Comparison of ENCODE assay signal across 11 cellular contexts in genomic region chr3:49787536-49787935, GRCh38. TPM values are rescaled to one million over a fixed set of nuclear protein-coding genes. Genes with fewer than 3 reads are reported as not detected.
DNase-seq lines count a peak whose midpoint lies in the region; ATAC-seq, FAIRE-seq and TF ChIP-seq lines count a peak whose summit lies in the region.
"Had no signal": no experiment of that assay in that cellular context is flagged by ENCODE, and none has a peak within 500 bp of the region (broad histone marks: within the 10 kb centered on the region; RNA-seq: fewer than 3 reads in every experiment).

No MANE protein-coding gene starts in this region.

- H3K27me3 ChIP-seq in HepG2 (ENCODE audit: control insufficient read depth in 1 of 2, insufficient read depth in 2 of 2, low read length in 2 of 2) = no peaks in the 10 kb centered on the region; a peak in 1 of 5 replicates
- H3K27me3 ChIP-seq: foreskin keratinocyte, Peyer's patch had no signal

- CTCF ChIA-PET in activated CD8-positive, alpha-beta T cell treated with anti-CD3 and anti-CD28 coated beads for 36 hours (lab: Charles Lee) = interaction anchor here (0.8 to 3.3 kb wide), 5 partner anchors 12 to 68 kb away, joined by 3 to 30 read pairs (median 5); partner anchors contain the start of genes AMIGO3, CDHR4 and INKA1
- CTCF ChIA-PET in activated CD8-positive, alpha-beta T cell treated with anti-CD3 and anti-CD28 coated beads, Interleukin-2, amount 10 ng/mL, durations not matched to agents 7 days and 5 days (lab: Charles Lee) = interaction anchor here (0.6 to 3.8 kb wide), 4 partner anchors 15 to 247 kb away, joined by 3 to 38 read pairs (median 10); partner anchors contain the start of genes AMIGO3 and INKA1
- CTCF ChIA-PET in HepG2 (lab: Yijun Ruan, JAX; ENCODE audit: low intra/inter-chr PET ratio, low total read pairs) = no interaction called here
- CTCF ChIA-PET in GM10248 (lab: Yijun Ruan, JAX) = interaction anchor here (0.8 to 3.8 kb wide), 7 partner anchors 14 to 65 kb away, joined by 3 to 33 read pairs (median 4); partner anchors contain the start of gene INKA1

- no peak for TF ChIP-seq POLR2A in HepG2 (IDR thresholded peaks at IDR 0.05; ENCODE audit: insufficient read depth in 1 of 2, low read depth in 2 of 2, low read length in 2 of 2)

- H3K27me3 Mint-ChIP-seq in activated CD8-positive, alpha-beta T cell treated with anti-CD3 and anti-CD28 coated beads for 36 hours = peaks cover 1% of the 10 kb centered on the region
- peaks cover 3% of the 10 kb centered on the region for H3K27me3 Mint-ChIP-seq in activated CD8-positive, alpha-beta T cell treated with anti-CD3 and anti-CD28 coated beads, Interleukin-2, amount 10 ng/mL, durations not matched to agents 7 days and 5 days (ENCODE audit: low read depth)
- H3K27me3 Mint-ChIP-seq in stimulated activated naive CD8-positive, alpha-beta T cell treated with anti-CD3 and anti-CD28 coated beads, Interleukin-15, amount 100 ng/mL, for 72 hours = no peaks in the 10 kb centered on the region

- no TSS peak for BruUV-seq in HepG2 (replicated peaks; lab: Mats Ljungman, UMichigan)

- intact Hi-C loops in activated CD8-positive, alpha-beta T cell treated with anti-CD3 and anti-CD28 coated beads for 36 hours (cut with micrococcal nuclease) = no loop called here
- intact Hi-C loops in HepG2 (cut with micrococcal nuclease; ENCODE audit: unreplicated experiment) = loop anchor here (5.0 kb wide), 1 partner anchor 55 kb away; no protein-coding TSS in a partner anchor

- H3K36me3 ChIP-seq in HepG2 (replicated peaks in 1 of 2; ENCODE audit: control insufficient read depth in 1 of 2, insufficient read depth in 2 of 2, low read length in 2 of 2) = peaks cover 0 to 1% of the 10 kb centered on the region in 2 experiments; a peak in 2 of 5 replicates

- peaks cover 10% of the 10 kb centered on the region for H3K36me3 Mint-ChIP-seq in activated CD8-positive, alpha-beta T cell treated with anti-CD3 and anti-CD28 coated beads for 36 hours (ENCODE audit: low read depth)
- peaks cover 11% of the 10 kb centered on the region for H3K36me3 Mint-ChIP-seq in activated CD8-positive, alpha-beta T cell treated with anti-CD3 and anti-CD28 coated beads, Interleukin-2, amount 10 ng/mL, durations not matched to agents 7 days and 5 days (ENCODE audit: low read depth)

- no peak for TF ChIP-seq RAD21 in HepG2 (CRISPR knock-in tag; IDR thresholded peaks at IDR 0.05)

- no peak for FAIRE-seq in HepG2 (lab: Jason Lieb, UNC)
- FAIRE-seq: TTC549 had no signal

- no peak for DNase-seq in activated CD8-positive, alpha-beta T cell treated with anti-CD3 and anti-CD28 coated beads for 36 hours
- no peak for DNase-seq in activated CD8-positive, alpha-beta T cell treated with anti-CD3 and anti-CD28 coated beads, Interleukin-2, amount 10 ng/mL, durations not matched to agents 7 days and 5 days
- no peak for DNase-seq in HepG2 (ENCODE audit: low spot score)
- DNase-seq in stimulated activated naive CD8-positive, alpha-beta T cell treated with anti-CD3 and anti-CD28 coated beads, Interleukin-15, amount 100 ng/mL, for 72 hours = no peak
- no peak for DNase-seq in GM10248 (ENCODE audit: extremely low spot score)
- no peak for DNase-seq in GM10266 (ENCODE audit: extremely low spot score)
- no peak for DNase-seq in activated effector memory CD4-positive, alpha-beta T cell treated with anti-CD3 and anti-CD28 coated beads, Interleukin-2, amount 50 U/mL, for 16 hours

- H3K27ac ChIP-seq in VCaP (peak overlapping the region; percentile 95; the same call in 1 of the 2 replicates), HepG2 (ENCODE audit: extremely low read length, insufficient read depth, low read length) (no peak overlapping the region)

- H4K20me1 ChIP-seq in HepG2 (ENCODE audit: insufficient read depth, low read length) = no peaks in the 10 kb centered on the region

- peak overlapping the region; percentile 89 for H3K4me3 Mint-ChIP-seq in activated CD8-positive, alpha-beta T cell treated with anti-CD3 and anti-CD28 coated beads for 36 hours
- H3K4me3 Mint-ChIP-seq in activated CD8-positive, alpha-beta T cell treated with anti-CD3 and anti-CD28 coated beads, Interleukin-2, amount 10 ng/mL, durations not matched to agents 7 days and 5 days = no peak overlapping the region
- H3K4me3 Mint-ChIP-seq in stimulated activated naive CD8-positive, alpha-beta T cell treated with anti-CD3 and anti-CD28 coated beads, Interleukin-15, amount 100 ng/mL, for 72 hours = peak overlapping the region; percentile 91 to 96

- ATAC-seq in activated CD8-positive, alpha-beta T cell treated with anti-CD3 and anti-CD28 coated beads for 36 hours = no peak
- ATAC-seq in activated CD8-positive, alpha-beta T cell treated with anti-CD3 and anti-CD28 coated beads, Interleukin-2, amount 10 ng/mL, durations not matched to agents 7 days and 5 days = no peak
- no peak for ATAC-seq in HepG2
- ATAC-seq in stimulated activated naive CD8-positive, alpha-beta T cell treated with anti-CD3 and anti-CD28 coated beads, Interleukin-15, amount 100 ng/mL, for 72 hours = no peak

- H3K4me3 ChIP-seq in HepG2 (replicated peaks in 1 of 3; ENCODE audit: insufficient read depth in 1 of 3, low read depth in 2 of 3, low read length in 3 of 3) = no peak overlapping the region

- peaks cover 30% of the 10 kb centered on the region for H3K4me1 Mint-ChIP-seq in activated CD8-positive, alpha-beta T cell treated with anti-CD3 and anti-CD28 coated beads for 36 hours (ENCODE audit: low read depth)
- peaks cover 31% of the 10 kb centered on the region for H3K4me1 Mint-ChIP-seq in activated CD8-positive, alpha-beta T cell treated with anti-CD3 and anti-CD28 coated beads, Interleukin-2, amount 10 ng/mL, durations not matched to agents 7 days and 5 days (ENCODE audit: low read depth)
- H3K4me1 Mint-ChIP-seq in stimulated activated naive CD8-positive, alpha-beta T cell treated with anti-CD3 and anti-CD28 coated beads, Interleukin-15, amount 100 ng/mL, for 72 hours = peaks cover 36% of the 10 kb centered on the region

- 97% methylated on average over 5 of the region's 5 CpGs for WGBS in HepG2 (ENCODE audit: low lambda C conversion rate)

- peaks cover 29% of the 10 kb centered on the region for H3K79me2 ChIP-seq in HepG2 (ENCODE audit: insufficient read depth, low read length)

- TF ChIP-seq EP300 in HepG2 (IDR thresholded peaks at IDR 0.05; ENCODE audit: low read depth in 2 of 2, low read length in 2 of 2) (no peak), HepG2 (CRISPR knock-in tag; IDR thresholded peaks at IDR 0.05; ENCODE audit: borderline replicate concordance) (no peak)

- H3K9ac ChIP-seq in HepG2 (ENCODE audit: insufficient read depth, low read depth, low read length) = 0 out of 2 replicates have a peak overlapping the region, but pooled peaks have one; percentile 81

- no peak overlapping the region; the same call in 1 of the 2 replicates for H3K4me2 ChIP-seq in HepG2 (ENCODE audit: low read depth, low read length)

- H2AFZ ChIP-seq in HepG2 (ENCODE audit: low read length) = no peak overlapping the region

- POLR2A ChIA-PET in activated CD8-positive, alpha-beta T cell treated with anti-CD3 and anti-CD28 coated beads for 36 hours (lab: Charles Lee) = interaction anchor here (1.6 kb wide), 2 partner anchors 16 to 19 kb away, joined by 4 to 6 read pairs; partner anchors contain the start of gene INKA1
- POLR2A ChIA-PET in activated CD8-positive, alpha-beta T cell treated with anti-CD3 and anti-CD28 coated beads, Interleukin-2, amount 10 ng/mL, durations not matched to agents 7 days and 5 days (lab: Charles Lee) = interaction anchor here (1.0 to 2.7 kb wide), 2 partner anchors 17 to 52 kb away, joined by 4 to 23 read pairs; partner anchors contain the start of gene INKA1
- POLR2A ChIA-PET in HepG2 (lab: Yijun Ruan, JAX) = interaction anchor here (1.6 kb wide), 1 partner anchor 15 kb away, joined by 7 read pairs; the partner anchor contains the start of gene INKA1
- POLR2A ChIA-PET in GM10248 (lab: Yijun Ruan, JAX) = interaction anchor here (0.9 kb wide), 1 partner anchor 16 kb away, joined by 4 read pairs; the partner anchor contains the start of gene INKA1

- peak overlapping the region; percentile 96 for H3K27ac Mint-ChIP-seq in activated CD8-positive, alpha-beta T cell treated with anti-CD3 and anti-CD28 coated beads for 36 hours
- no peak overlapping the region for H3K27ac Mint-ChIP-seq in activated CD8-positive, alpha-beta T cell treated with anti-CD3 and anti-CD28 coated beads, Interleukin-2, amount 10 ng/mL, durations not matched to agents 7 days and 5 days
- no peak overlapping the region for H3K27ac Mint-ChIP-seq in stimulated activated naive CD8-positive, alpha-beta T cell treated with anti-CD3 and anti-CD28 coated beads, Interleukin-15, amount 100 ng/mL, for 72 hours

- in situ Hi-C loops in HepG2 (cut with HindIII; ENCODE audit: extremely low pct_ligation_motif_present, low pct_unique_long_range_greater_than_20kb) = no loop called here

- no peaks in the 10 kb centered on the region for H3K9me3 Mint-ChIP-seq in activated CD8-positive, alpha-beta T cell treated with anti-CD3 and anti-CD28 coated beads for 36 hours
- no peaks in the 10 kb centered on the region for H3K9me3 Mint-ChIP-seq in activated CD8-positive, alpha-beta T cell treated with anti-CD3 and anti-CD28 coated beads, Interleukin-2, amount 10 ng/mL, durations not matched to agents 7 days and 5 days (ENCODE audit: insufficient read depth)
- no peaks in the 10 kb centered on the region for H3K9me3 Mint-ChIP-seq in stimulated activated naive CD8-positive, alpha-beta T cell treated with anti-CD3 and anti-CD28 coated beads, Interleukin-15, amount 100 ng/mL, for 72 hours

- H3K9me3 ChIP-seq in HepG2 (ENCODE audit: low read length) = no peaks in the 10 kb centered on the region
- H3K9me3 ChIP-seq: Peyer's patch had no signal

- peaks cover 40% of the 10 kb centered on the region for H3K4me1 ChIP-seq in HepG2 (ENCODE audit: insufficient read depth, low read length)

- TF ChIP-seq CTCF in activated CD8-positive, alpha-beta T cell treated with anti-CD3 and anti-CD28 coated beads for 36 hours (IDR thresholded peaks at IDR 0.05) = no peak
- TF ChIP-seq CTCF in VCaP (conservative IDR thresholded peaks at IDR 0.05) = no peak
- TF ChIP-seq CTCF in HepG2 (CRISPR knock-in tag; IDR thresholded peaks at IDR 0.05) = no peak
- no peak for TF ChIP-seq CTCF in GM10248 (IDR thresholded peaks at IDR 0.05; ENCODE audit: control extremely low read depth, extremely low read depth, low read depth, missing control alignments)
- TF ChIP-seq CTCF in GM10266 (IDR thresholded peaks at IDR 0.05; ENCODE audit: control insufficient read depth, insufficient read depth, low read depth, missing control alignments) = no peak

RNA-seq across cellular contexts. Expression of gene IP6K1, which starts 1.2 kb away (rescaled TPM):
- 10 to 100 TPM; 23.5 to 24.2 TPM for total RNA-seq in activated CD8-positive, alpha-beta T cell treated with anti-CD3 and anti-CD28 coated beads for 36 hours
- 10 to 100 TPM; 37.7 to 38.1 TPM for total RNA-seq in activated CD8-positive, alpha-beta T cell treated with anti-CD3 and anti-CD28 coated beads, Interleukin-2, amount 10 ng/mL, durations not matched to agents 7 days and 5 days
- 17.7 and 20.0 TPM in 2 replicates for total RNA-seq in HepG2 (2016; rRNA removed; fragmentation: Illumina TruSeq; extraction: Trizol)
- 2.3 and 2.4 TPM in 2 replicates for total RNA-seq in HepG2 (2016; cell fraction: cytosol; rRNA removed; fragmentation: Illumina TruSeq; extraction: Trizol; ENCODE audit: low read depth)
- 18.9 TPM in 2 replicates for total RNA-seq in HepG2 (2016; cell fraction: insoluble cytoplasmic fraction; rRNA removed; fragmentation: Illumina TruSeq; extraction: Trizol)
- total RNA-seq in HepG2 (2016; cell fraction: membrane; rRNA removed; fragmentation: Illumina TruSeq; extraction: Trizol) = 10.5 and 11.3 TPM in 2 replicates
- 14.7 and 20.3 TPM in 2 replicates for total RNA-seq in HepG2 (2016; cell fraction: nucleus; rRNA removed; fragmentation: Illumina TruSeq; extraction: Trizol)
- 29.7 and 38.8 TPM in 2 replicates for polyA plus RNA-seq in HepG2 (2011; rRNA removed)
- polyA plus RNA-seq in HepG2 (2011; cell fraction: cytosol; rRNA removed) = 15.7 and 20.5 TPM in 2 replicates
- 37.9 and 43.4 TPM in 2 replicates for polyA plus RNA-seq in HepG2 (2011; cell fraction: nucleus; rRNA removed)
- 17.1 and 20.6 TPM in 2 replicates for polyA plus RNA-seq in HepG2 (2012)
- polyA plus RNA-seq in HepG2 (2016; cell fraction: cytosol; fragmentation: Illumina TruSeq; extraction: Trizol; ENCODE audit: low read depth) = 1.5 and 2.0 TPM in 2 replicates
- polyA plus RNA-seq in HepG2 (2016; cell fraction: insoluble cytoplasmic fraction; fragmentation: Illumina TruSeq; extraction: Trizol; ENCODE audit: low read depth) = 13.9 and 19.8 TPM in 2 replicates
- polyA plus RNA-seq in HepG2 (2016; cell fraction: membrane; fragmentation: Illumina TruSeq; extraction: Trizol; ENCODE audit: low read depth) = 6.2 and 7.7 TPM in 2 replicates
- polyA plus RNA-seq in HepG2 (2016; cell fraction: nucleus; fragmentation: Illumina TruSeq; extraction: Trizol; ENCODE audit: insufficient read depth, low read depth) = 23.1 and 24.9 TPM in 2 replicates
- polyA minus RNA-seq in HepG2 (2011; rRNA and poly(A)+ RNA removed; ENCODE audit: low replicate concordance) = 99.3 and 116 TPM in 2 replicates
- 24.3 and 30.4 TPM in 2 replicates for polyA minus RNA-seq in HepG2 (2011; cell fraction: cytosol; rRNA and poly(A)+ RNA removed)
- 29.6 and 33.9 TPM in 2 replicates for polyA minus RNA-seq in HepG2 (2011; cell fraction: nucleus; rRNA and poly(A)+ RNA removed)

RNA-seq across cellular contexts. Expression of gene CDHR4, which starts 12.1 kb away (rescaled TPM):
- not detected for total RNA-seq in activated CD8-positive, alpha-beta T cell treated with anti-CD3 and anti-CD28 coated beads for 36 hours
- not detected for total RNA-seq in activated CD8-positive, alpha-beta T cell treated with anti-CD3 and anti-CD28 coated beads, Interleukin-2, amount 10 ng/mL, durations not matched to agents 7 days and 5 days
- total RNA-seq in HepG2 (2016; rRNA removed; fragmentation: Illumina TruSeq; extraction: Trizol) = not detected in 2 replicates
- total RNA-seq in HepG2 (2016; cell fraction: cytosol; rRNA removed; fragmentation: Illumina TruSeq; extraction: Trizol; ENCODE audit: low read depth) = not detected in 2 replicates
- total RNA-seq in HepG2 (2016; cell fraction: insoluble cytoplasmic fraction; rRNA removed; fragmentation: Illumina TruSeq; extraction: Trizol) = not detected in 2 replicates
- total RNA-seq in HepG2 (2016; cell fraction: membrane; rRNA removed; fragmentation: Illumina TruSeq; extraction: Trizol) = not detected in 2 replicates
- total RNA-seq in HepG2 (2016; cell fraction: nucleus; rRNA removed; fragmentation: Illumina TruSeq; extraction: Trizol) = not detected in 2 replicates
- polyA plus RNA-seq in HepG2 (2011; rRNA removed) = 0.21 and 0.26 TPM in 2 replicates
- polyA plus RNA-seq in HepG2 (2011; cell fraction: cytosol; rRNA removed) = 0.08 TPM in 1 of 2 replicates, not detected in the other
- polyA plus RNA-seq in HepG2 (2011; cell fraction: nucleus; rRNA removed) = 0.98 and 1.7 TPM in 2 replicates
- polyA plus RNA-seq in HepG2 (2012) = not detected in 2 replicates
- not detected in 2 replicates for polyA plus RNA-seq in HepG2 (2016; cell fraction: cytosol; fragmentation: Illumina TruSeq; extraction: Trizol; ENCODE audit: low read depth)
- polyA plus RNA-seq in HepG2 (2016; cell fraction: insoluble cytoplasmic fraction; fragmentation: Illumina TruSeq; extraction: Trizol; ENCODE audit: low read depth) = not detected in 2 replicates
- not detected in 2 replicates for polyA plus RNA-seq in HepG2 (2016; cell fraction: membrane; fragmentation: Illumina TruSeq; extraction: Trizol; ENCODE audit: low read depth)
- 0.17 TPM in 1 of 2 replicates, not detected in the other for polyA plus RNA-seq in HepG2 (2016; cell fraction: nucleus; fragmentation: Illumina TruSeq; extraction: Trizol; ENCODE audit: insufficient read depth, low read depth)
- polyA minus RNA-seq in HepG2 (2011; rRNA and poly(A)+ RNA removed; ENCODE audit: low replicate concordance) = 0.40 TPM in 1 of 2 replicates, not detected in the other
- polyA minus RNA-seq in HepG2 (2011; cell fraction: cytosol; rRNA and poly(A)+ RNA removed) = not detected in 2 replicates
- 0.26 TPM in 1 of 2 replicates, not detected in the other for polyA minus RNA-seq in HepG2 (2011; cell fraction: nucleus; rRNA and poly(A)+ RNA removed)
- total RNA-seq: foreskin keratinocyte had no signal
- polyA plus RNA-seq: foreskin keratinocyte had no signal

RNA-seq across cellular contexts. Expression of gene INKA1, which starts 15.5 kb away (rescaled TPM):
- 1 to 10 TPM; 1.8 to 2.8 TPM for total RNA-seq in activated CD8-positive, alpha-beta T cell treated with anti-CD3 and anti-CD28 coated beads for 36 hours
- 1 to 10 TPM; 1.3 to 2.2 TPM for total RNA-seq in activated CD8-positive, alpha-beta T cell treated with anti-CD3 and anti-CD28 coated beads, Interleukin-2, amount 10 ng/mL, durations not matched to agents 7 days and 5 days
- total RNA-seq in HepG2 (2016; rRNA removed; fragmentation: Illumina TruSeq; extraction: Trizol) = 0.22 TPM in 1 of 2 replicates, not detected in the other
- total RNA-seq in HepG2 (2016; cell fraction: cytosol; rRNA removed; fragmentation: Illumina TruSeq; extraction: Trizol; ENCODE audit: low read depth) = 0.30 TPM in 1 of 2 replicates, not detected in the other
- 0.15 TPM in 1 of 2 replicates, not detected in the other for total RNA-seq in HepG2 (2016; cell fraction: insoluble cytoplasmic fraction; rRNA removed; fragmentation: Illumina TruSeq; extraction: Trizol)
- 0.17 and 0.28 TPM in 2 replicates for total RNA-seq in HepG2 (2016; cell fraction: membrane; rRNA removed; fragmentation: Illumina TruSeq; extraction: Trizol)
- not detected in 2 replicates for total RNA-seq in HepG2 (2016; cell fraction: nucleus; rRNA removed; fragmentation: Illumina TruSeq; extraction: Trizol)
- 0.41 and 0.77 TPM in 2 replicates for polyA plus RNA-seq in HepG2 (2011; rRNA removed)
- 0.42 and 0.78 TPM in 2 replicates for polyA plus RNA-seq in HepG2 (2011; cell fraction: cytosol; rRNA removed)
- polyA plus RNA-seq in HepG2 (2011; cell fraction: nucleus; rRNA removed) = 0.34 and 1.1 TPM in 2 replicates
- polyA plus RNA-seq in HepG2 (2012) = 0.28 and 0.42 TPM in 2 replicates
- 0.14 and 0.17 TPM in 2 replicates for polyA plus RNA-seq in HepG2 (2016; cell fraction: cytosol; fragmentation: Illumina TruSeq; extraction: Trizol; ENCODE audit: low read depth)
- 0.23 TPM in 1 of 2 replicates, not detected in the other for polyA plus RNA-seq in HepG2 (2016; cell fraction: insoluble cytoplasmic fraction; fragmentation: Illumina TruSeq; extraction: Trizol; ENCODE audit: low read depth)
- polyA plus RNA-seq in HepG2 (2016; cell fraction: membrane; fragmentation: Illumina TruSeq; extraction: Trizol; ENCODE audit: low read depth) = 0.22 TPM in 1 of 2 replicates, not detected in the other
- polyA plus RNA-seq in HepG2 (2016; cell fraction: nucleus; fragmentation: Illumina TruSeq; extraction: Trizol; ENCODE audit: insufficient read depth, low read depth) = not detected in 2 replicates
- polyA minus RNA-seq in HepG2 (2011; rRNA and poly(A)+ RNA removed; ENCODE audit: low replicate concordance) = 0.38 and 0.82 TPM in 2 replicates
- 0.79 TPM in 1 of 2 replicates, not detected in the other for polyA minus RNA-seq in HepG2 (2011; cell fraction: cytosol; rRNA and poly(A)+ RNA removed)
- polyA minus RNA-seq in HepG2 (2011; cell fraction: nucleus; rRNA and poly(A)+ RNA removed) = 0.50 and 0.64 TPM in 2 replicates

RNA-seq across cellular contexts. Expression of gene UBA7, which starts 26.2 kb away (rescaled TPM):
- 10 to 100 TPM; 69.9 to 72.3 TPM for total RNA-seq in activated CD8-positive, alpha-beta T cell treated with anti-CD3 and anti-CD28 coated beads for 36 hours
- 100 to 1,000 TPM; 187 to 208 TPM for total RNA-seq in activated CD8-positive, alpha-beta T cell treated with anti-CD3 and anti-CD28 coated beads, Interleukin-2, amount 10 ng/mL, durations not matched to agents 7 days and 5 days
- total RNA-seq in HepG2 (2016; rRNA removed; fragmentation: Illumina TruSeq; extraction: Trizol) = 5.8 and 9.5 TPM in 2 replicates
- 1.7 and 1.9 TPM in 2 replicates for total RNA-seq in HepG2 (2016; cell fraction: cytosol; rRNA removed; fragmentation: Illumina TruSeq; extraction: Trizol; ENCODE audit: low read depth)
- 5.7 and 9.9 TPM in 2 replicates for total RNA-seq in HepG2 (2016; cell fraction: insoluble cytoplasmic fraction; rRNA removed; fragmentation: Illumina TruSeq; extraction: Trizol)
- 1.4 and 1.8 TPM in 2 replicates for total RNA-seq in HepG2 (2016; cell fraction: membrane; rRNA removed; fragmentation: Illumina TruSeq; extraction: Trizol)
- total RNA-seq in HepG2 (2016; cell fraction: nucleus; rRNA removed; fragmentation: Illumina TruSeq; extraction: Trizol) = 11.0 and 11.7 TPM in 2 replicates
- polyA plus RNA-seq in HepG2 (2011; rRNA removed) = 16.5 and 20.2 TPM in 2 replicates
- polyA plus RNA-seq in HepG2 (2011; cell fraction: cytosol; rRNA removed) = 6.1 and 8.8 TPM in 2 replicates
- polyA plus RNA-seq in HepG2 (2011; cell fraction: nucleus; rRNA removed) = 175 and 207 TPM in 2 replicates
- polyA plus RNA-seq in HepG2 (2012) = 8.4 and 9.1 TPM in 2 replicates
- 0.49 and 0.55 TPM in 2 replicates for polyA plus RNA-seq in HepG2 (2016; cell fraction: cytosol; fragmentation: Illumina TruSeq; extraction: Trizol; ENCODE audit: low read depth)
- polyA plus RNA-seq in HepG2 (2016; cell fraction: insoluble cytoplasmic fraction; fragmentation: Illumina TruSeq; extraction: Trizol; ENCODE audit: low read depth) = 3.6 and 4.7 TPM in 2 replicates
- polyA plus RNA-seq in HepG2 (2016; cell fraction: membrane; fragmentation: Illumina TruSeq; extraction: Trizol; ENCODE audit: low read depth) = 0.78 and 0.79 TPM in 2 replicates
- 18.3 and 25.6 TPM in 2 replicates for polyA plus RNA-seq in HepG2 (2016; cell fraction: nucleus; fragmentation: Illumina TruSeq; extraction: Trizol; ENCODE audit: insufficient read depth, low read depth)
- polyA minus RNA-seq in HepG2 (2011; rRNA and poly(A)+ RNA removed; ENCODE audit: low replicate concordance) = 10.2 and 40.3 TPM in 2 replicates
- polyA minus RNA-seq in HepG2 (2011; cell fraction: cytosol; rRNA and poly(A)+ RNA removed) = 7.9 and 8.9 TPM in 2 replicates
- polyA minus RNA-seq in HepG2 (2011; cell fraction: nucleus; rRNA and poly(A)+ RNA removed) = 32.6 and 36.8 TPM in 2 replicates
